8 cellular contexts compared by ENCODE assay signal in the genomic region with DNA sequence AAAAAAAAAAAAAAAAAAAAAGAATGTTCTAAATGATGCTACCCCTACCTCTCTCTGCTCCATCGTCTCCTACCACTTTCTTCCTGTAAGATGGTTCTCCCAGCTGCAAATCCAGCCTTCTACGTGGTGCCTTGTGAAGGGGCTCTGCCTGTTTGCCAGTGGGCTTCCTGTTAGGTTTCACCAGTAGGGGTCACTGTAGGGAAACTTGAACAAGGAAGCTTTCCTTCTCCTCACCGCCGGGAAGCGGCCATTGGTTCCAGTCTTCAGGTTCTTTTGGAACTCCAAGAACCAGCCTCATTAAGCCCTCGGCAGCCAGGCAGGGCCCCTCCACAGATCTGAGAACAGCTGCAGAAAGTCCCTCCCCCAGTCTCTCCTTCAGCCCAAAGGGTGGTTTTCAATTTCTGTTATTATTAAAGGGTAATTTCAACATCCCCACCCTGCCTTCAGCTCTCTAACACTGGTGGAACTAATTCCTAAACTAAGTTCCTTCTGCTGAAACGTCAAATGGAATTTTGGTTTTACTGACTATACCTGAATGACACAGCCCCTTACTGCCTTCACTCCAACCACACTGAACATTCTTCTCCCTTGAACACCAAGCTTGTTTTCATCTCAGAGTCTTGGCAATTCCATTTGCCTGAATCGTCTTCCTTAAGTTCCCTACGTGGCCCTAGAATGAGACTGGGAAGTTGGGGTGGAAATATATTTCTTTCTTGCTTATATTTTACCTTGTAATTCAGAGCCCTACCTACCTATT. TPM values are rescaled to one million over a fixed set of nuclear protein-coding genes. Genes with fewer than 3 reads are reported as not detected.
DNase-seq lines count a peak whose midpoint lies in the region; ATAC-seq and TF ChIP-seq lines count a peak whose summit lies in the region.

No MANE protein-coding gene starts in this region.

- in situ Hi-C loops in KBM-7 (cut with MboI; ENCODE audit: low pct_unique_long_range_greater_than_20kb, low sequenced_read_pairs) (no loop called here), astrocyte of the spinal cord (cut with HindIII; ENCODE audit: low sequenced_read_pairs) (no loop called here)

- H3K9me3 Mint-ChIP-seq in neural crest cell, result no peaks in the 10 kb centered on the region
- H3K9me3 Mint-ChIP-seq in stimulated activated memory B cell treated with anti-CD40 and anti-IgM and Interleukin-4, amounts not matched to agents 10 μg/mL and 1 μg/mL and 100 μg/mL, for 72 hours, result no peaks in the 10 kb centered on the region

- H3K4me1 Mint-ChIP-seq in neural crest cell, result no peaks in the 10 kb centered on the region
- H3K4me1 Mint-ChIP-seq in stimulated activated memory B cell treated with anti-CD40 and anti-IgM and Interleukin-4, amounts not matched to agents 10 μg/mL and 1 μg/mL and 100 μg/mL, for 72 hours, result no peaks in the 10 kb centered on the region

- H3K27me3 Mint-ChIP-seq in neural crest cell (ENCODE audit: low read depth), result no peaks in the 10 kb centered on the region
- no peaks in the 10 kb centered on the region for H3K27me3 Mint-ChIP-seq in stimulated activated memory B cell treated with anti-CD40 and anti-IgM and Interleukin-4, amounts not matched to agents 10 μg/mL and 1 μg/mL and 100 μg/mL, for 72 hours

- H3K36me3 Mint-ChIP-seq in neural crest cell (ENCODE audit: low read depth), result peaks cover 35% of the 10 kb centered on the region
- peaks cover 76% of the 10 kb centered on the region for H3K36me3 Mint-ChIP-seq in stimulated activated memory B cell treated with anti-CD40 and anti-IgM and Interleukin-4, amounts not matched to agents 10 μg/mL and 1 μg/mL and 100 μg/mL, for 72 hours

- ATAC-seq in stimulated activated memory B cell treated with anti-CD40 and anti-IgM and Interleukin-4, amounts not matched to agents 10 μg/mL and 1 μg/mL and 100 μg/mL, for 72 hours, result no peak
- ATAC-seq in HG02588 (IDR thresholded peaks at IDR 0.05; ENCODE audit: unreplicated experiment) (no peak), HG03135 (IDR thresholded peaks at IDR 0.05; ENCODE audit: unreplicated experiment) (no peak)

- H3K4me3 ChIP-seq in astrocyte of the spinal cord (ENCODE audit: low read depth, low read length), result no peak overlapping the region

- DNase-seq in DMS53 (lab: John Stamatoyannopoulos, UW) (peak; percentile 53), DMS53 treated with DMSO at 0.1 percent for 48 hours (lab: John Stamatoyannopoulos, UW; ENCODE audit: unreplicated experiment) (no peak), KBM-7 (peak; percentile 32), astrocyte of the spinal cord (ENCODE audit: low read depth, low spot score) (peak; percentile 48), neural crest cell (ENCODE audit: low read depth, low spot score) (peak; percentile 14)

- H3K27ac Mint-ChIP-seq in neural crest cell (ENCODE audit: unreplicated experiment), result no peak overlapping the region
- no peak overlapping the region for H3K27ac Mint-ChIP-seq in stimulated activated memory B cell treated with anti-CD40 and anti-IgM and Interleukin-4, amounts not matched to agents 10 μg/mL and 1 μg/mL and 100 μg/mL, for 72 hours

- TF ChIP-seq CTCF in astrocyte of the spinal cord (IDR thresholded peaks at IDR 0.05; ENCODE audit: low read depth, low read length), result peak; percentile 48
- TF ChIP-seq CTCF in neural crest cell (conservative IDR thresholded peaks at IDR 0.05), result peak; percentile 58

- no peak overlapping the region for H3K4me3 Mint-ChIP-seq in neural crest cell
- no peak overlapping the region for H3K4me3 Mint-ChIP-seq in stimulated activated memory B cell treated with anti-CD40 and anti-IgM and Interleukin-4, amounts not matched to agents 10 μg/mL and 1 μg/mL and 100 μg/mL, for 72 hours

RNA-seq across cellular contexts. Expression of gene MCCC1, which starts 13.5 kb away (rescaled TPM):
- total RNA-seq in neural crest cell, result 28.8 and 30.6 TPM in 2 replicates
